Comparison of ENCODE assay signal across 22 cellular contexts in the genomic region with DNA sequence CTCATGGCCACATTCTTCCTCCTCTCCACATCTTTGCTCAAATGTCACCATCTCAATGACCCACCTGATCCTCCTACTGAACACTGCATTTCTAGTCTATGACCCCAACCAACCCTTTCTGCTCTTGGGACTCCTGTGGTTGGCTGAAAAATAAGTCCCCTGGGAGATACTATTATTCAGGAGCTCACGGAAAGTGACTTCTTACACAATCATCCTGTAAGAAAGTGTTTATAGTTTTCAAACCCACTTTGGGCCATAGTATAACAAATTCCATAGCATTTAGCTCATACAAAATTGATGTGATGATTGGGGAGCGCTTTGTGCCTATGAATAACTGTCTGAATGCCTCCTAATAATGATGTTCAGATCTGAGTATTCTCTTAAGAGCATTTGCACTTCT.
DNase-seq lines count a peak whose midpoint lies in the region; ATAC-seq, FAIRE-seq and TF ChIP-seq lines count a peak whose summit lies in the region.
"Had no signal": no experiment of that assay in that cellular context is flagged by ENCODE, and none has a peak within 500 bp of the region (broad histone marks: within the 10 kb centered on the region; RNA-seq: fewer than 3 reads in every experiment).

No MANE protein-coding gene starts in this region.

- H3K36me3 Mint-ChIP-seq in astrocyte (ENCODE audit: low read depth, unreplicated experiment) (no peaks in the 10 kb centered on the region), GM23338 (ENCODE audit: low read depth) (no peaks in the 10 kb centered on the region)

- H3K27ac ChIP-seq in AG04450 (ENCODE audit: low read depth, low read length) (peak overlapping the region; percentile 32), IMR-90 (ENCODE audit: insufficient read depth, low read length) (peak overlapping the region; percentile 60; the same call in 1 of the 2 replicates), astrocyte (ENCODE audit: low read depth, low read length) (no peak overlapping the region), keratinocyte (ENCODE audit: control insufficient read depth, insufficient read depth, low read length) (no peak overlapping the region), GM23338 (ENCODE audit: low read depth) (no peak overlapping the region)
- H3K27ac ChIP-seq: HL-60 had no signal

- BruUV-seq in IMR-90 (replicated peaks; lab: Mats Ljungman, UMichigan): no TSS peak

- H3K9me3 Mint-ChIP-seq in astrocyte (ENCODE audit: unreplicated experiment): no peaks in the 10 kb centered on the region
- no peaks in the 10 kb centered on the region for H3K9me3 Mint-ChIP-seq in GM23338
- H3K9me3 Mint-ChIP-seq: CD4-positive, alpha-beta T cell had no signal

- no peaks in the 10 kb centered on the region for H3K27me3 ChIP-seq in AG04450 (ENCODE audit: control insufficient read depth, insufficient read depth, low read length)
- H3K27me3 ChIP-seq in IMR-90 (ENCODE audit: control insufficient read depth, insufficient read depth, low read length): no peaks in the 10 kb centered on the region
- H3K27me3 ChIP-seq in astrocyte (ENCODE audit: insufficient read depth, low read length): no peaks in the 10 kb centered on the region
- no peaks in the 10 kb centered on the region for H3K27me3 ChIP-seq in keratinocyte (ENCODE audit: control insufficient read depth, extremely low read depth, insufficient read depth, low read length)
- no peaks in the 10 kb centered on the region for H3K27me3 ChIP-seq in GM23338 (ENCODE audit: insufficient read depth)

- no peak overlapping the region; a peak in 1 of 4 replicates for H4K8ac ChIP-seq in IMR-90 (ENCODE audit: low read depth in 2 of 2, low read length in 2 of 2)

- intact Hi-C loops in IMR-90 (cut with micrococcal nuclease): no loop called here

- H4K91ac ChIP-seq in IMR-90 (ENCODE audit: insufficient read depth, low read depth, low read length): peak overlapping the region; percentile 64; the same call in 1 of the 2 replicates

- no peaks in the 10 kb centered on the region for H3F3A ChIP-seq in GM23338 (replicated peaks; ENCODE audit: low read depth)

- no peaks in the 10 kb centered on the region for H3K79me2 ChIP-seq in astrocyte (ENCODE audit: insufficient read depth, low read length)
- H3K79me2 ChIP-seq in keratinocyte (ENCODE audit: control insufficient read depth, insufficient read depth, low read length): no peaks in the 10 kb centered on the region
- H3K79me2 ChIP-seq in GM23338 (replicated peaks; ENCODE audit: insufficient read depth): no peaks in the 10 kb centered on the region

- H2AFZ ChIP-seq in IMR-90 (replicated peaks; ENCODE audit: low read length, poor library complexity) (no peak overlapping the region), astrocyte (ENCODE audit: low read depth, low read length) (peak overlapping the region; percentile 3), keratinocyte (ENCODE audit: control insufficient read depth, low read length) (peak overlapping the region; percentile 4), GM23338 (no peak overlapping the region)

- H2BK15ac ChIP-seq in IMR-90 (ENCODE audit: low read depth, low read length): peak overlapping the region; percentile 3; the same call in 1 of the 3 replicates

- H3K56ac ChIP-seq in IMR-90 (ENCODE audit: extremely low read depth, insufficient read depth, low read length): peak overlapping the region; percentile 40; the same call in 1 of the 2 replicates

- H3K4me3 ChIP-seq in AG04450 (ENCODE audit: low read depth, low read length) (no peak overlapping the region), IMR-90 (ENCODE audit: insufficient read depth, low read depth, low read length) (no peak overlapping the region), astrocyte (ENCODE audit: insufficient read depth, low read depth, low read length) (no peak overlapping the region), keratinocyte (ENCODE audit: control insufficient read depth in 2 of 3, extremely low read depth in 1 of 3, insufficient read depth in 2 of 3, low read depth in 1 of 3, low read length in 3 of 3) (no peak overlapping the region), GM23338 (no peak overlapping the region)
- H3K4me3 ChIP-seq: HAP-1 had no signal

- H2BK5ac ChIP-seq in IMR-90 (ENCODE audit: low read depth, low read length, poor library complexity, severe bottlenecking): peak overlapping the region; percentile 5

- TF ChIP-seq RAD21 in IMR-90 (IDR thresholded peaks at IDR 0.05; ENCODE audit: low read length): no peak

- H3K4me1 Mint-ChIP-seq in astrocyte (ENCODE audit: low read depth, unreplicated experiment) (peaks cover 7% of the 10 kb centered on the region), GM23338 (peaks cover 12% of the 10 kb centered on the region)
- H3K4me1 Mint-ChIP-seq: B cell had no signal

- H3K9me2 ChIP-seq in GM23338 (ENCODE audit: insufficient read depth): peaks cover 14% of the 10 kb centered on the region

- no peak overlapping the region for H2BK20ac ChIP-seq in IMR-90 (ENCODE audit: low read depth, low read length)

- no peak for TF ChIP-seq POLR2A in IMR-90 (IDR thresholded peaks at IDR 0.05; ENCODE audit: low read depth, low read length)

- no peaks in the 10 kb centered on the region for H3K79me1 ChIP-seq in IMR-90 (ENCODE audit: low read depth in 1 of 2, low read length in 2 of 2)

- POLR2A ChIA-PET in AG04450 (lab: Yijun Ruan, JAX): no interaction called here
- POLR2A ChIA-PET in IMR-90 (lab: Charles Lee; ENCODE audit: unreplicated experiment): no interaction called here

- no peak overlapping the region for H3K27ac Mint-ChIP-seq in astrocyte (ENCODE audit: unreplicated experiment)
- no peak overlapping the region; the same call in 1 of the 2 replicates for H3K27ac Mint-ChIP-seq in GM23338
- H3K27ac Mint-ChIP-seq: B cell; CD4-positive, alpha-beta T cell; HFFc6 had no signal

- no CpG with 5 or more reads among the region's 2 CpGs for WGBS in IMR-90 (ENCODE audit: extremely low coverage in 2 of 2, insufficient read length in 1 of 2), 2 experiments

- no peak overlapping the region for H3K23ac ChIP-seq in IMR-90 (ENCODE audit: low read depth, low read length)

- dilution Hi-C loops in IMR-90 (cut with HindIII; ENCODE audit: low sequenced_read_pairs, unreplicated experiment) (no loop called here), keratinocyte (cut with MboI; ENCODE audit: extremely low pct_ligation_motif_present, low sequenced_read_pairs) (no loop called here)

- H2BK120ac ChIP-seq in IMR-90 (ENCODE audit: low read depth, low read length): peak overlapping the region; percentile 4; the same call in 1 of the 2 replicates

- H3K4me2 ChIP-seq in IMR-90 (ENCODE audit: low read depth, low read length) (peak overlapping the region; percentile 74), astrocyte (ENCODE audit: low read length) (peak overlapping the region; percentile 25), keratinocyte (ENCODE audit: control insufficient read depth, extremely low read depth, insufficient read depth, low read depth, low read length) (no peak overlapping the region), GM23338 (no peak overlapping the region)

- peaks cover 3% of the 10 kb centered on the region for H3K4me1 ChIP-seq in IMR-90 (ENCODE audit: control insufficient read depth, insufficient read depth, low read length)
- peaks cover 8% of the 10 kb centered on the region for H3K4me1 ChIP-seq in astrocyte (ENCODE audit: insufficient read depth, low read length)
- H3K4me1 ChIP-seq in keratinocyte (ENCODE audit: control insufficient read depth, extremely low read depth, insufficient read depth, low read length): peaks cover 6% of the 10 kb centered on the region
- peaks cover 14% of the 10 kb centered on the region for H3K4me1 ChIP-seq in GM23338 (ENCODE audit: insufficient read depth)
- H3K4me1 ChIP-seq: HAP-1 had no signal

- no peak overlapping the region for H3K4me3 Mint-ChIP-seq in astrocyte (ENCODE audit: unreplicated experiment)
- H3K4me3 Mint-ChIP-seq in GM23338: no peak overlapping the region
- H3K4me3 Mint-ChIP-seq: B cell; CD4-positive, alpha-beta T cell; HFFc6 had no signal

- H2AK5ac ChIP-seq in IMR-90 (ENCODE audit: low read depth, low read length): no peak overlapping the region

- peak overlapping the region; percentile 12; the same call in 1 of the 2 replicates for H3K4ac ChIP-seq in IMR-90 (ENCODE audit: low read depth, low read length)

- ATAC-seq in IMR-90 (ENCODE audit: low read depth) (peak; percentile 55), GM23338 (no peak), HG03469 (IDR thresholded peaks at IDR 0.05; ENCODE audit: unreplicated experiment) (no peak)

- H3K36me3 ChIP-seq in IMR-90 (ENCODE audit: control insufficient read depth, insufficient read depth, low read length) (no peaks in the 10 kb centered on the region), astrocyte (ENCODE audit: insufficient read depth, low read length) (no peaks in the 10 kb centered on the region), keratinocyte (ENCODE audit: control insufficient read depth in 2 of 2, extremely low read depth in 1 of 2, insufficient read depth in 2 of 2, low read length in 2 of 2) (no peaks in the 10 kb centered on the region), GM23338 (ENCODE audit: insufficient read depth) (no peaks in the 10 kb centered on the region)
- H3K36me3 ChIP-seq: HAP-1 had no signal

- no peak overlapping the region for H3K14ac ChIP-seq in IMR-90 (replicated peaks; ENCODE audit: low read depth, low read length)

- CTCF ChIA-PET in AG04450 (lab: Charles Lee): interaction anchor here (0.9 kb wide), 1 partner anchor 17 kb away, joined by 3 read pairs; no protein-coding TSS in a partner anchor
- CTCF ChIA-PET in IMR-90 (lab: Yijun Ruan, JAX): interaction anchor here (1.2 kb wide), 1 partner anchor 13 kb away, joined by 8 read pairs; no protein-coding TSS in a partner anchor

- H3K9me3 ChIP-seq in AG04450 (ENCODE audit: control insufficient read depth, insufficient read depth, low read length): no peaks in the 10 kb centered on the region
- H3K9me3 ChIP-seq in IMR-90 (ENCODE audit: control insufficient read depth, insufficient read depth, low read length): no peaks in the 10 kb centered on the region
- H3K9me3 ChIP-seq in astrocyte (ENCODE audit: insufficient read depth, low read depth, low read length): no peaks in the 10 kb centered on the region
- H3K9me3 ChIP-seq in keratinocyte (ENCODE audit: control insufficient read depth, low read depth, low read length): no peaks in the 10 kb centered on the region
- H3K9me3 ChIP-seq: HAP-1 had no signal

- FAIRE-seq in astrocyte (lab: Jason Lieb, UNC) (no peak), keratinocyte (lab: Jason Lieb, UNC) (no peak)
- FAIRE-seq: G401.6, GM12891 had no signal

- H3K9me1 ChIP-seq in IMR-90 (ENCODE audit: insufficient read depth, low read length) (no peaks in the 10 kb centered on the region), keratinocyte (ENCODE audit: control insufficient read depth, extremely low read depth, insufficient read depth, low read length) (no peaks in the 10 kb centered on the region)

- H3K18ac ChIP-seq in IMR-90 (ENCODE audit: low read depth, low read length): peak overlapping the region; percentile 42

- no peak overlapping the region for H2AK9ac ChIP-seq in IMR-90 (replicated peaks; ENCODE audit: low read depth, low read length, poor library complexity)

- peak overlapping the region; percentile 22 for H4K5ac ChIP-seq in IMR-90 (ENCODE audit: low read depth, low read length)

- no peak for TF ChIP-seq CTCF in AG04450 (IDR thresholded peaks at IDR 0.05; ENCODE audit: low read depth, low read length)
- no peak for TF ChIP-seq CTCF in IMR-90 (conservative IDR thresholded peaks at IDR 0.05; ENCODE audit: low read depth, low read length)
- no peak for TF ChIP-seq CTCF in astrocyte (IDR thresholded peaks at IDR 0.05; ENCODE audit: insufficient read depth, low read depth, low read length)
- TF ChIP-seq CTCF in keratinocyte (optimal IDR thresholded peaks at IDR 0.05 in 1 of 3, IDR thresholded peaks at IDR 0.05 in 1 of 3, conservative IDR thresholded peaks at IDR 0.05 in 1 of 3; ENCODE audit: extremely low read depth in 1 of 3, insufficient read depth in 2 of 3, low read length in 3 of 3): no peak
- no peak for TF ChIP-seq CTCF in GM23338 (conservative IDR thresholded peaks at IDR 0.05; ENCODE audit: low read depth in 2 of 2)

- H4K20me1 ChIP-seq in IMR-90 (ENCODE audit: insufficient read depth, low read length) (no peaks in the 10 kb centered on the region), astrocyte (ENCODE audit: insufficient read depth, low read length) (no peaks in the 10 kb centered on the region), keratinocyte (ENCODE audit: control insufficient read depth, extremely low read depth, insufficient read depth, low read length) (no peaks in the 10 kb centered on the region), GM23338 (replicated peaks; ENCODE audit: insufficient read depth) (no peaks in the 10 kb centered on the region)

- H3K9ac ChIP-seq in IMR-90 (ENCODE audit: low read depth, low read length): no peak overlapping the region
- no peak overlapping the region for H3K9ac ChIP-seq in astrocyte (ENCODE audit: low read length)
- H3K9ac ChIP-seq in keratinocyte (ENCODE audit: control insufficient read depth, extremely low read depth, insufficient read depth, low read length): no peak overlapping the region

- in situ Hi-C loops in IMR-90 (cut with MboI; ENCODE audit: low sequenced_read_pairs): no loop called here

- no peaks in the 10 kb centered on the region for H3K27me3 Mint-ChIP-seq in astrocyte (ENCODE audit: low read depth, unreplicated experiment)
- H3K27me3 Mint-ChIP-seq in GM23338 (ENCODE audit: insufficient read depth, low read depth, poor library complexity): peaks cover 1% of the 10 kb centered on the region
- H3K27me3 Mint-ChIP-seq: CD4-positive, alpha-beta T cell had no signal

- DNase-seq in AG04450 (ENCODE audit: low read depth, low spot score) (no peak), IMR-90 (peak; percentile 59), astrocyte (ENCODE audit: low read depth) (no peak), keratinocyte (ENCODE audit: low read depth, low spot score) (no peak), GM23338 (ENCODE audit: low spot score) (no peak), GM19238 (ENCODE audit: insufficient read length, low spot score) (no peak), DMS114 treated with DMSO at 0.1 percent for 48 hours (lab: John Stamatoyannopoulos, UW; ENCODE audit: unreplicated experiment) (no peak)
- DNase-seq: 8988T; ACHN; C1 segment of cervical spinal cord; CD4-positive, alpha-beta T cell; DMS153; DMS79 treated with DMSO at 0.1 percent for 48 hours; EL; GOT3; HFFc6 had no signal

Comparison
In these comparisons a context has a peak if more than half of its experiments do, and no peak if none do; other contexts are left out.
1. H3K27ac ChIP-seq: peak in AG04450 (single experiment) and IMR-90 (single experiment); none in astrocyte (single experiment), keratinocyte (single experiment) and GM23338 (single experiment).
2. H2AFZ ChIP-seq: peak in astrocyte (single experiment) and keratinocyte (single experiment); none in IMR-90 (single experiment) and GM23338 (single experiment).
3. H3K4me2 ChIP-seq: peak in IMR-90 (single experiment) and astrocyte (single experiment); none in keratinocyte (single experiment) and GM23338 (single experiment).